In genomic region chr1:182005398-182005797, GRCh38 we compare ENCODE assay signal across 4 cellular contexts. TPM values are rescaled to one million over a fixed set of nuclear protein-coding genes. Genes with fewer than 3 reads are reported as not detected.
"Had no signal": no experiment of that assay in that cellular context is flagged by ENCODE, and none has a peak within 500 bp of the region (broad histone marks: within the 10 kb centered on the region; RNA-seq: fewer than 3 reads in every experiment).

No MANE protein-coding gene starts in this region.

RNA-seq across cellular contexts. Expression of gene ZNF648, which starts 56.1 kb away (rescaled TPM):
- total RNA-seq: LHCN-M2, M059J, MCF 10A, NCI-H460 had no signal
